ENCODE assay signal across 15 cellular contexts in the genomic region with DNA sequence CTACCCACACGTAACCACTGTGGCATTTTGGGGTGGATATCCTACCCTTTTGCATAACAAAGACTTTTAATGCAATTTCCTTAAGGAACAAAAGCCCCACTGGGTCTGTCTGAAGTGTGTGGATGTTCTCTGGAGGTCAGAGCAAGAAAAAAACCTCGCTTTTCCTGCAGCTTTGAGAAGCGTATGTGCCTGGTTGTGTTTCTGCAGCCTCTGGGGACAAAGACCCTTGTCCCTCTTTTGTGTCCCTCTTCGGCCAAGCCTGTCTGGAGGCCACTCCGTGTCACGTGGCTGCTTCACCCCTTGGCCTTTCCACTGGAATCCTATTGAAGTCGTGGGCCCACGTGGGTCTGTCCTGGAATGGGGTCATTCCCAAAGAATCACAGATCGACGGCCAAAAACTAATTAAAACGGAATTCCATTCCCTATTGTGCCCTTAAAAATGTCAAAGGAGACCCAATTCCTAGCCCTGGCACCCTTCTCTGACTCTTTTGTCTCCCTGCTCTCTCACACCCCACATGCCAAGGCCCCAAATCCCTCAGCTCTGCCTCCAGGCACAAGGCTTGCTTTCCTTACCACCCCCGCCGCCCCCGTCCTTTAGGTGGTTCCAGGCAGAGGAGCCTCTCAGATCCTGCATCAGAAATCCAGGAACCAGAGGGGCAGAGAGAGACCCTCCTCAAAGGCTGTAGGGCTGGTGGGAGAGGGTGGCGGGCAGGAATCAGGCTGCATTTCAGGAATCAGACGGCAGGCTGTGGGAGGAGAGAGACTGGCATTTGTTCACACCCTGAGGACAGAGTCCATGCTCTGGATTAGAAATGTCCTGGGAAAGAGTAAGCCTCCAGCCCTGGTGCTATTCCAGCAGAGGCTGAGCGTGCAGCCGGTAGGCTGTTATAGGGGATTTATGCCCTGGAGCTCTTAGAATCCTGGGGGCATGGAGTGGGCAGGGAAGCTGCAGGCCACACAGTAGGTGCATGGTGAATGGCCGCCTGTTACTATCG. TPM values are rescaled to one million over a fixed set of nuclear protein-coding genes. Genes with fewer than 3 reads are reported as not detected.
DNase-seq lines count a peak whose midpoint lies in the region; ATAC-seq, FAIRE-seq and TF ChIP-seq lines count a peak whose summit lies in the region.
"Had no signal": no experiment of that assay in that cellular context is flagged by ENCODE, and none has a peak within 500 bp of the region (broad histone marks: within the 10 kb centered on the region; RNA-seq: fewer than 3 reads in every experiment).

No MANE protein-coding gene starts in this region.

- no peaks in the 10 kb centered on the region for H3K9me3 Mint-ChIP-seq in neural crest cell
- H3K9me3 Mint-ChIP-seq: natural killer cell had no signal

- no peaks in the 10 kb centered on the region for H3K36me3 Mint-ChIP-seq in neural crest cell (ENCODE audit: low read depth)
- H3K36me3 Mint-ChIP-seq: natural killer cell had no signal

- peak overlapping the region; percentile 95 for H3K27ac Mint-ChIP-seq in neural crest cell (ENCODE audit: unreplicated experiment)

- peaks cover 16% of the 10 kb centered on the region for H3K4me1 ChIP-seq in ACC112 (ENCODE audit: control insufficient read depth, insufficient read depth, low read length, unreplicated experiment)
- H3K4me1 ChIP-seq in adipocyte (ENCODE audit: control insufficient read depth, insufficient read depth, low read length) = peaks cover 14% of the 10 kb centered on the region
- H3K4me1 ChIP-seq in mammary epithelial cell (ENCODE audit: insufficient read depth, low read length) = peaks cover 4% of the 10 kb centered on the region

- WGBS in mammary epithelial cell (ENCODE audit: low coverage, missing lambda C conversion rate) = 20% methylated on average over 13 of the region's 20 CpGs

- no peak overlapping the region for H3K4me3 ChIP-seq in ACC112 (ENCODE audit: low read depth, low read length)
- no peak overlapping the region for H3K4me3 ChIP-seq in adipocyte (ENCODE audit: low read length)
- no peak overlapping the region for H3K4me3 ChIP-seq in mammary epithelial cell (replicated peaks in 1 of 3; ENCODE audit: insufficient read depth in 1 of 3, low read depth in 2 of 3, low read length in 3 of 3)
- H3K4me3 ChIP-seq: A549 had no signal

- H3K4me2 ChIP-seq in mammary epithelial cell (ENCODE audit: insufficient read depth, low read depth, low read length) = no peak overlapping the region
- H3K4me2 ChIP-seq: A549 had no signal

- dilution Hi-C loops in mammary epithelial cell (cut with HindIII; ENCODE audit: low sequenced_read_pairs) = no loop called here

- intact Hi-C loops in mammary epithelial cell (cut with micrococcal nuclease) = no loop called here

- H3K4me3 Mint-ChIP-seq in neural crest cell = peak overlapping the region; percentile 72
- H3K4me3 Mint-ChIP-seq: natural killer cell had no signal

- H3K79me2 ChIP-seq in ACC112 (ENCODE audit: control insufficient read depth, insufficient read depth, low read length, unreplicated experiment) (no peaks in the 10 kb centered on the region), mammary epithelial cell (ENCODE audit: insufficient read depth, low read length) (no peaks in the 10 kb centered on the region)

- no peak overlapping the region for H3K9ac ChIP-seq in adipocyte (ENCODE audit: low read length)
- no peak overlapping the region for H3K9ac ChIP-seq in mammary epithelial cell (ENCODE audit: insufficient read depth, low read length)

- in situ Hi-C loops in mammary epithelial cell (cut with MboI; ENCODE audit: low sequenced_read_pairs in 2 of 2) = no loop called here

- H4K20me1 ChIP-seq in mammary epithelial cell (ENCODE audit: insufficient read depth, low read length) = no peaks in the 10 kb centered on the region

- ATAC-seq in GM19467 (IDR thresholded peaks at IDR 0.05; ENCODE audit: unreplicated experiment) = no peak

- CTCF ChIA-PET in mammary epithelial cell (lab: Charles Lee; ENCODE audit: low non-redundant PET) = no interaction called here

- FAIRE-seq in D721Med (lab: Jason Lieb, UNC) = no peak
- FAIRE-seq: A549, bronchial epithelial cell, urothelium cell line had no signal

- no peak for TF ChIP-seq CTCF in neural crest cell (conservative IDR thresholded peaks at IDR 0.05)
- TF ChIP-seq CTCF in D721Med (IDR thresholded peaks at IDR 0.05; ENCODE audit: insufficient read depth, missing control alignments) = no peak
- TF ChIP-seq CTCF in mammary epithelial cell (conservative IDR thresholded peaks at IDR 0.05 in 1 of 2, IDR thresholded peaks at IDR 0.05 in 1 of 2; ENCODE audit: extremely low read depth in 1 of 2, insufficient read depth in 1 of 2, low read depth in 1 of 2, low read length in 2 of 2) = no peak

- no TSS peak for BruUV-seq in mammary epithelial cell (replicated peaks; lab: Mats Ljungman, UMichigan)

- H3K27me3 ChIP-seq in ACC112 (ENCODE audit: insufficient read depth, low read length) (no peaks in the 10 kb centered on the region), adipocyte (replicated peaks; ENCODE audit: control insufficient read depth, insufficient read depth, low read length) (no peaks in the 10 kb centered on the region), mammary epithelial cell (ENCODE audit: insufficient read depth, low read length) (peaks cover 8% of the 10 kb centered on the region)

- H3K27me3 Mint-ChIP-seq in neural crest cell (ENCODE audit: low read depth) = no peaks in the 10 kb centered on the region

- H2AFZ ChIP-seq in ACC112 (ENCODE audit: low read length, unreplicated experiment) (no peak overlapping the region), mammary epithelial cell (ENCODE audit: low read depth, low read length) (no peak overlapping the region)

- H3K27ac ChIP-seq in ACC112 (ENCODE audit: low read depth, low read length) (peak overlapping the region; percentile 50; the same call in 1 of the 2 replicates), mammary epithelial cell (ENCODE audit: insufficient read depth, low read depth, low read length) (no peak overlapping the region)

- H3K4me1 Mint-ChIP-seq in neural crest cell = peaks cover 56% of the 10 kb centered on the region

- no peaks in the 10 kb centered on the region for H3K9me3 ChIP-seq in adipocyte (ENCODE audit: control insufficient read depth, low read length)
- no peaks in the 10 kb centered on the region for H3K9me3 ChIP-seq in mammary epithelial cell (replicated peaks; ENCODE audit: insufficient read depth, low read length)
- H3K9me3 ChIP-seq: A549 had no signal

- DNase-seq in adipocyte (ENCODE audit: low read depth) = peak; percentile 17
- DNase-seq in hippocampal formation (lab: John Stamatoyannopoulos, UW) = peak; percentile 31 to 55
- peak; percentile 64 for DNase-seq in neural crest cell (ENCODE audit: low read depth, low spot score)
- no peak for DNase-seq in GM19240 (ENCODE audit: insufficient read length, low spot score)
- DNase-seq in D721Med (ENCODE audit: insufficient read length, low spot score) = no peak
- no peak for DNase-seq in mammary epithelial cell
- DNase-seq: activated CD4-positive, CD25-positive, alpha-beta regulatory T cell treated with anti-CD3 and anti-CD28 coated beads, Interleukin-2, amount 50 U/mL, for 72 hours; activated T-cell treated with anti-CD3 and anti-CD28 coated beads, Interleukin-2, amount 50 U/mL, for 48 hours; DMS 273 treated with DMSO at 0.1 percent for 48 hours; natural killer cell had no signal

- H3K36me3 ChIP-seq in ACC112 (ENCODE audit: insufficient read depth, low read length) (no peaks in the 10 kb centered on the region), adipocyte (ENCODE audit: control insufficient read depth, insufficient read depth, low read length, severe bottlenecking) (no peaks in the 10 kb centered on the region), mammary epithelial cell (ENCODE audit: insufficient read depth, low read length) (no peaks in the 10 kb centered on the region)

RNA-seq across cellular contexts. Expression of a gene that starts 12.6 kb away (rescaled TPM):
- 3.0 and 3.6 TPM in 2 replicates for total RNA-seq in neural crest cell
- not detected for total RNA-seq in mammary epithelial cell
- not detected for polyA plus RNA-seq in mammary epithelial cell
- not detected for polyA minus RNA-seq in mammary epithelial cell
- total RNA-seq: bronchial epithelial cell had no signal

RNA-seq across cellular contexts. Expression of a gene that starts 26.6 kb away (rescaled TPM):
- total RNA-seq in neural crest cell = 2.3 and 2.5 TPM in 2 replicates
- under 1 TPM; 0.38 to 0.83 TPM for total RNA-seq in mammary epithelial cell
- 0.06 TPM for polyA plus RNA-seq in mammary epithelial cell
- polyA minus RNA-seq in mammary epithelial cell = not detected
- total RNA-seq: natural killer cell had no signal

Comparison
In these comparisons a context has a peak if more than half of its experiments do, and no peak if none do; other contexts are left out.
1. DNase-seq: peak in adipocyte (single experiment), hippocampal formation (2 of 2) and neural crest cell (single experiment); none in GM19240 (single experiment), D721Med (single experiment) and mammary epithelial cell (single experiment).